19 cellular contexts compared by ENCODE assay signal in the genomic region with DNA sequence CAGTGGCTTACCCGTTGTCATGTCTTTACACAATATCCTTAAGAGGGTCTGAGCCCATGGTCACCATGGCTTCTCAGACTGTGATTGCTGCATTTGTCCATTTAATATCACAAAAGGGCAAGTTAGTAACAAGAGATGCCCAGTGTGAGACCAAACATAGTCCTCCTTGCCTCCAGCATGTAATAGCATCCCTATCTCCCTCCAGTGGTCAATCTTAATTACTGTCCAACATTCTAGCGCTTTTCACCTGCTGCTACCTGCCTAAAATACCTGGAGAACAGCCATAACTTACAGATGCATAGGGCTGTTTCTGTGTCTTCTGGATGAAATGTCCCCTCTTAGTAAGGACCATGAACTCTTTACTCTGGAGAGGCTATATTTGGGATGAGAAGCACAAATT.
DNase-seq lines count a peak whose midpoint lies in the region; TF ChIP-seq lines count a peak whose summit lies in the region.
"Had no signal": no experiment of that assay in that cellular context is flagged by ENCODE, and none has a peak within 500 bp of the region (broad histone marks: within the 10 kb centered on the region; RNA-seq: fewer than 3 reads in every experiment).

No MANE protein-coding gene starts in this region.

- TF ChIP-seq RAD21 in liver (IDR thresholded peaks at IDR 0.05): peak; percentile 81 to 97

- H3K4me1 ChIP-seq in Loucy (ENCODE audit: insufficient read depth, low read length, poor library complexity, severe bottlenecking) (no peaks in the 10 kb centered on the region), liver (ENCODE audit: control insufficient read depth in 4 of 4, insufficient read depth in 4 of 4, low read length in 3 of 4) (peaks cover 0 to 4% (median 2%) of the 10 kb centered on the region in 4 donors), vagina (no peaks in the 10 kb centered on the region), SJCRH30 (no peaks in the 10 kb centered on the region)
- H3K4me1 ChIP-seq: BLaER1 treated with 17β-estradiol and CSF1 and Interleukin-3, amounts not matched to agents 10 nM and 100 nM had no signal

- H3K27ac ChIP-seq in liver (ENCODE audit: low read depth in 1 of 2, low read length in 2 of 2): no peak overlapping the region
- no peak overlapping the region for H3K27ac ChIP-seq in vagina
- H3K27ac ChIP-seq in SJCRH30: no peak overlapping the region
- H3K27ac ChIP-seq: BLaER1 treated with 17β-estradiol and CSF1 and Interleukin-3, amounts not matched to agents 10 nM and 100 nM; GM23248 had no signal

- no peak overlapping the region for H3K4me3 Mint-ChIP-seq in chondrocyte (ENCODE audit: unreplicated experiment)
- H3K4me3 Mint-ChIP-seq in activated naive CD4-positive, alpha-beta T cell treated with anti-CD3 and anti-CD28 coated beads for 36 hours: no peak overlapping the region
- H3K4me3 Mint-ChIP-seq: activated CD4-positive, alpha-beta T cell treated with anti-CD3 and anti-CD28 coated beads, Interleukin-2, amount 10 ng/mL, durations not matched to agents 7 days and 5 days; natural killer cell; stimulated activated effector memory CD8-positive, alpha-beta T cell treated with anti-CD3 and anti-CD28 coated beads, Interleukin-12 subunit alpha, Interleukin-12 subunit beta, amount 100 ng/mL, for 72 hours; T-helper 17 cell had no signal

- no peak overlapping the region for H3K4me2 ChIP-seq in Loucy (ENCODE audit: low read depth, low read length, poor library complexity, severe bottlenecking)
- H3K4me2 ChIP-seq: BLaER1 treated with 17β-estradiol and CSF1 and Interleukin-3, amounts not matched to agents 10 nM and 100 nM had no signal

- no peaks in the 10 kb centered on the region for H3F3A ChIP-seq in Loucy (ENCODE audit: low read depth)

- no peak overlapping the region for H3K4me3 ChIP-seq in GM12864 (ENCODE audit: low read depth, low read length)
- H3K4me3 ChIP-seq in Loucy (ENCODE audit: low read length, poor library complexity, severe bottlenecking): no peak overlapping the region
- H3K4me3 ChIP-seq in liver (ENCODE audit: low read depth in 1 of 3, low read length in 3 of 3): no peak overlapping the region
- H3K4me3 ChIP-seq in vagina: no peak overlapping the region
- H3K4me3 ChIP-seq in SJCRH30: no peak overlapping the region
- H3K4me3 ChIP-seq: BLaER1 treated with 17β-estradiol and CSF1 and Interleukin-3, amounts not matched to agents 10 nM and 100 nM; GM23248; MG63 had no signal

- no peak overlapping the region for H3K27ac Mint-ChIP-seq in chondrocyte (ENCODE audit: unreplicated experiment)
- no peak overlapping the region for H3K27ac Mint-ChIP-seq in activated naive CD4-positive, alpha-beta T cell treated with anti-CD3 and anti-CD28 coated beads for 36 hours
- H3K27ac Mint-ChIP-seq: activated CD4-positive, alpha-beta T cell treated with anti-CD3 and anti-CD28 coated beads, Interleukin-2, amount 10 ng/mL, durations not matched to agents 7 days and 5 days; natural killer cell; stimulated activated effector memory CD8-positive, alpha-beta T cell treated with anti-CD3 and anti-CD28 coated beads, Interleukin-12 subunit alpha, Interleukin-12 subunit beta, amount 100 ng/mL, for 72 hours; T-helper 17 cell had no signal

- H3K9ac ChIP-seq in Loucy (ENCODE audit: low read depth, low read length, poor library complexity, severe bottlenecking) (no peak overlapping the region), liver (ENCODE audit: low read depth in 1 of 2, low read length in 2 of 2) (no peak overlapping the region)
- H3K9ac ChIP-seq: BLaER1 treated with 17β-estradiol and CSF1 and Interleukin-3, amounts not matched to agents 10 nM and 100 nM; GM23248 had no signal

- no peak for TF ChIP-seq POLR2A in vagina (IDR thresholded peaks at IDR 0.05)

- CTCF ChIA-PET in activated naive CD4-positive, alpha-beta T cell treated with anti-CD3 and anti-CD28 coated beads for 36 hours (lab: Charles Lee): interaction anchor here (0.7 kb wide), 1 partner anchor 745 kb away, joined by 3 read pairs; no protein-coding TSS in a partner anchor

- no peaks in the 10 kb centered on the region for H3K9me2 ChIP-seq in Loucy (replicated peaks; ENCODE audit: low read depth, low read length)

- no peaks in the 10 kb centered on the region for H3K9me3 ChIP-seq in Loucy (ENCODE audit: insufficient read depth, low read depth, low read length)
- H3K9me3 ChIP-seq in liver (ENCODE audit: control insufficient read depth in 4 of 4, low read length in 3 of 4): no peaks in the 10 kb centered on the region
- H3K9me3 ChIP-seq in vagina: no peaks in the 10 kb centered on the region
- no peaks in the 10 kb centered on the region for H3K9me3 ChIP-seq in SJCRH30 (replicated peaks)

- 61% methylated on average over 2 of the region's 2 CpGs for WGBS in liver

- H3K4me1 Mint-ChIP-seq in chondrocyte (ENCODE audit: low read depth): peaks cover 4% of the 10 kb centered on the region
- no peaks in the 10 kb centered on the region for H3K4me1 Mint-ChIP-seq in activated naive CD4-positive, alpha-beta T cell treated with anti-CD3 and anti-CD28 coated beads for 36 hours (ENCODE audit: low read depth)
- H3K4me1 Mint-ChIP-seq: activated CD4-positive, alpha-beta T cell treated with anti-CD3 and anti-CD28 coated beads, Interleukin-2, amount 10 ng/mL, durations not matched to agents 7 days and 5 days; natural killer cell; stimulated activated effector memory CD8-positive, alpha-beta T cell treated with anti-CD3 and anti-CD28 coated beads, Interleukin-12 subunit alpha, Interleukin-12 subunit beta, amount 100 ng/mL, for 72 hours had no signal

- H2AFZ ChIP-seq in Loucy (ENCODE audit: low read length): no peak overlapping the region
- H2AFZ ChIP-seq: GM23248 had no signal

- intact Hi-C loops in vagina (cut with DNase I): no loop called here
- intact Hi-C loops in activated naive CD4-positive, alpha-beta T cell treated with anti-CD3 and anti-CD28 coated beads for 36 hours (cut with micrococcal nuclease): loop anchor here (5.0 kb wide), 1 partner anchor 90 kb away; no protein-coding TSS in a partner anchor

- H3K27me3 Mint-ChIP-seq in chondrocyte (ENCODE audit: low read depth): peaks cover 17% of the 10 kb centered on the region
- H3K27me3 Mint-ChIP-seq in activated naive CD4-positive, alpha-beta T cell treated with anti-CD3 and anti-CD28 coated beads for 36 hours (ENCODE audit: low read depth): peaks cover 9% of the 10 kb centered on the region

- H3K36me3 ChIP-seq in Loucy (ENCODE audit: insufficient read depth, low read length) (no peaks in the 10 kb centered on the region), liver (ENCODE audit: control insufficient read depth in 4 of 4, insufficient read depth in 3 of 4, low read depth in 1 of 4, low read length in 3 of 4) (no peaks in the 10 kb centered on the region), vagina (no peaks in the 10 kb centered on the region), SJCRH30 (no peaks in the 10 kb centered on the region)
- H3K36me3 ChIP-seq: BLaER1 treated with 17β-estradiol and CSF1 and Interleukin-3, amounts not matched to agents 10 nM and 100 nM; MG63 had no signal

- H3K9me3 Mint-ChIP-seq in chondrocyte (ENCODE audit: low read depth): peaks cover 7% of the 10 kb centered on the region
- peaks cover 5% of the 10 kb centered on the region for H3K9me3 Mint-ChIP-seq in activated naive CD4-positive, alpha-beta T cell treated with anti-CD3 and anti-CD28 coated beads for 36 hours
- H3K9me3 Mint-ChIP-seq: natural killer cell; stimulated activated effector memory CD8-positive, alpha-beta T cell treated with anti-CD3 and anti-CD28 coated beads, Interleukin-12 subunit alpha, Interleukin-12 subunit beta, amount 100 ng/mL, for 72 hours had no signal

- TF ChIP-seq CTCF in GM12864 (IDR thresholded peaks at IDR 0.05; ENCODE audit: low read depth, low read length, missing control alignments): peak; percentile 23
- peak; percentile 35 for TF ChIP-seq CTCF in Loucy (conservative IDR thresholded peaks at IDR 0.05; ENCODE audit: low read length)
- TF ChIP-seq CTCF in chondrocyte (IDR thresholded peaks at IDR 0.05): peak; percentile 53
- TF ChIP-seq CTCF in liver (IDR thresholded peaks at IDR 0.05; ENCODE audit: low read depth, low read length, missing input control): peak; percentile 53
- TF ChIP-seq CTCF in vagina (IDR thresholded peaks at IDR 0.05): no peak

- H3K36me3 Mint-ChIP-seq in chondrocyte (ENCODE audit: low read depth): peaks cover 2% of the 10 kb centered on the region
- no peaks in the 10 kb centered on the region for H3K36me3 Mint-ChIP-seq in activated naive CD4-positive, alpha-beta T cell treated with anti-CD3 and anti-CD28 coated beads for 36 hours (ENCODE audit: low read depth)
- H3K36me3 Mint-ChIP-seq: natural killer cell; stimulated activated effector memory CD8-positive, alpha-beta T cell treated with anti-CD3 and anti-CD28 coated beads, Interleukin-12 subunit alpha, Interleukin-12 subunit beta, amount 100 ng/mL, for 72 hours had no signal

- DNase-seq in GM12864 (ENCODE audit: low read depth) (no peak), chondrocyte (ENCODE audit: low spot score) (no peak), vagina (ENCODE audit: extremely low spot score in 2 of 2) (no peak), NCI-H1930 (lab: John Stamatoyannopoulos, UW) (no peak), SJCRH30 (no peak)
- DNase-seq in activated naive CD4-positive, alpha-beta T cell treated with anti-CD3 and anti-CD28 coated beads for 36 hours: no peak
- DNase-seq: activated CD4-positive, alpha-beta T cell treated with anti-CD3 and anti-CD28 coated beads, Interleukin-2, amount 10 ng/mL, durations not matched to agents 7 days and 5 days; anterior cingulate cortex; effector memory CD4-positive, alpha-beta T cell; EL; GM23248; MG63; natural killer cell; stimulated activated CD4-positive, alpha-beta T cell treated with anti-CD3 and anti-CD28 coated beads, Interleukin-4, amount 100 ng/mL, for 1 hour; T-helper 17 cell had no signal

- no peaks in the 10 kb centered on the region for H4K20me1 ChIP-seq in Loucy (ENCODE audit: insufficient read depth, low read length, poor library complexity, severe bottlenecking)
- H4K20me1 ChIP-seq: BLaER1 treated with 17β-estradiol and CSF1 and Interleukin-3, amounts not matched to agents 10 nM and 100 nM had no signal

- no peaks in the 10 kb centered on the region for H3K79me2 ChIP-seq in Loucy (ENCODE audit: insufficient read depth, low read length)

- H3K27me3 ChIP-seq in Loucy (ENCODE audit: insufficient read depth, low read length, poor library complexity, severe bottlenecking) (no peaks in the 10 kb centered on the region), liver (ENCODE audit: control insufficient read depth in 4 of 4, insufficient read depth in 4 of 4, low read length in 3 of 4) (no peaks in the 10 kb centered on the region), vagina (no peaks in the 10 kb centered on the region), SJCRH30 (peaks cover 4% of the 10 kb centered on the region; the same call in 1 of the 2 replicates)
- H3K27me3 ChIP-seq: BLaER1 treated with 17β-estradiol and CSF1 and Interleukin-3, amounts not matched to agents 10 nM and 100 nM; MG63 had no signal

Comparison
In these comparisons a context has a peak if more than half of its experiments do, and no peak if none do; other contexts are left out.
1. CTCF ChIP-seq: peak in GM12864 (single experiment), Loucy (single experiment), chondrocyte (single experiment) and liver (single experiment); none in vagina (0 of 3).